2 cellular contexts compared by ENCODE assay signal in genomic region chr17:72136692-72137550, GRCh38.
TF ChIP-seq lines count a peak whose summit lies in the region.

No MANE protein-coding gene starts in this region.

TF ChIP-seq in IMR-90, 13 proteins besides CTCF, POLR2A, EP300 and RAD21 (continued from another document):
- TF ChIP-seq ELK1 (IDR thresholded peaks at IDR 0.05; ENCODE audit: borderline replicate concordance, low read depth, low read length) (no peak), NFE2L2 (IDR thresholded peaks at IDR 0.05; ENCODE audit: low read depth, low read length) (no peak)

TF ChIP-seq in SK-N-SH treated with all-trans-retinoic acid at 6 μM for 48 hours, 23 proteins besides CTCF, POLR2A, EP300 and RAD21 (continued from another document):
- TF ChIP-seq POU6F1 (CRISPR knock-in tag; IDR thresholded peaks at IDR 0.05; ENCODE audit: borderline replicate concordance, low read depth) (no peak), ZNF8 (CRISPR knock-in tag; IDR thresholded peaks at IDR 0.05) (no peak), TSHZ2 (CRISPR knock-in tag; IDR thresholded peaks at IDR 0.05) (no peak)
TF ChIP-seq in SK-N-SH treated with all-trans-retinoic acid at 6 μM for 48 hours: peak in this region for 0.
